ENCODE assay signal across 19 cellular contexts in genomic region chr5:33237471-33237870, GRCh38.
A peak's percentile ranks its signal among the peaks of the same experiment; 100 is the strongest.
DNase-seq lines count a peak whose midpoint lies in the region; ATAC-seq and TF ChIP-seq lines count a peak whose summit lies in the region.
"Had no signal": no experiment of that assay in that cellular context is flagged by ENCODE, and none has a peak within 500 bp of the region (broad histone marks: within the 10 kb centered on the region; RNA-seq: fewer than 3 reads in every experiment).

No MANE protein-coding gene starts in this region.

- H2BK12ac ChIP-seq in mesenchymal stem cell (ENCODE audit: low read length in 2 of 2): no peak overlapping the region

- peak overlapping the region; percentile 32 for H3K27ac Mint-ChIP-seq in activated naive CD8-positive, alpha-beta T cell treated with anti-CD3 and anti-CD28 coated beads, Interleukin-2, amount 10 ng/mL, durations not matched to agents 7 days and 5 days
- no peak overlapping the region for H3K27ac Mint-ChIP-seq in activated naive CD8-positive, alpha-beta T cell treated with anti-CD3 and anti-CD28 coated beads for 36 hours
- peak overlapping the region; percentile 26 for H3K27ac Mint-ChIP-seq in endothelial cell (ENCODE audit: unreplicated experiment)
- no peak overlapping the region for H3K27ac Mint-ChIP-seq in activated T-helper 2 cell treated with anti-CD3 and anti-CD28 coated beads, Interferon-gamma antibody, Interleukin-2, Interleukin-4, amounts not matched to agents 10 μg/mL and 5 μg/mL and 100 μg/mL, durations not matched to agents 14 hours and 24 hours and 36 hours

- H3K4me3 ChIP-seq in mesenchymal stem cell (ENCODE audit: insufficient read depth in 1 of 2, low read depth in 1 of 2, low read length in 2 of 2): no peak overlapping the region
- H3K4me3 ChIP-seq: BLaER1 treated with 17β-estradiol and CSF1 and Interleukin-3, amounts not matched to agents 10 nM and 100 nM; SK-N-MC had no signal

- H3K9me3 ChIP-seq in mesenchymal stem cell (ENCODE audit: control insufficient read depth, low read length): no peaks in the 10 kb centered on the region

- H2BK15ac ChIP-seq in mesenchymal stem cell (ENCODE audit: low read depth, poor library complexity, severe bottlenecking): no peak overlapping the region

- no peak overlapping the region for H3K4me2 ChIP-seq in mesenchymal stem cell (ENCODE audit: low read length, poor library complexity, severe bottlenecking)

- no peaks in the 10 kb centered on the region for H3K36me3 Mint-ChIP-seq in activated naive CD8-positive, alpha-beta T cell treated with anti-CD3 and anti-CD28 coated beads, Interleukin-2, amount 10 ng/mL, durations not matched to agents 7 days and 5 days
- no peaks in the 10 kb centered on the region for H3K36me3 Mint-ChIP-seq in activated naive CD8-positive, alpha-beta T cell treated with anti-CD3 and anti-CD28 coated beads for 36 hours
- peaks cover 21% of the 10 kb centered on the region for H3K36me3 Mint-ChIP-seq in endothelial cell (ENCODE audit: low read depth, unreplicated experiment)
- H3K36me3 Mint-ChIP-seq in activated T-helper 2 cell treated with anti-CD3 and anti-CD28 coated beads, Interferon-gamma antibody, Interleukin-2, Interleukin-4, amounts not matched to agents 10 μg/mL and 5 μg/mL and 100 μg/mL, durations not matched to agents 14 hours and 24 hours and 36 hours (ENCODE audit: low read depth): no peaks in the 10 kb centered on the region

- peaks cover 28% of the 10 kb centered on the region for H3K4me1 Mint-ChIP-seq in activated naive CD8-positive, alpha-beta T cell treated with anti-CD3 and anti-CD28 coated beads, Interleukin-2, amount 10 ng/mL, durations not matched to agents 7 days and 5 days
- H3K4me1 Mint-ChIP-seq in activated naive CD8-positive, alpha-beta T cell treated with anti-CD3 and anti-CD28 coated beads for 36 hours: peaks cover 11% of the 10 kb centered on the region
- peaks cover 56% of the 10 kb centered on the region for H3K4me1 Mint-ChIP-seq in endothelial cell (ENCODE audit: unreplicated experiment)
- peaks cover 29% of the 10 kb centered on the region for H3K4me1 Mint-ChIP-seq in activated T-helper 2 cell treated with anti-CD3 and anti-CD28 coated beads, Interferon-gamma antibody, Interleukin-2, Interleukin-4, amounts not matched to agents 10 μg/mL and 5 μg/mL and 100 μg/mL, durations not matched to agents 14 hours and 24 hours and 36 hours (ENCODE audit: low read depth)

- H2BK5ac ChIP-seq in mesenchymal stem cell (ENCODE audit: low read depth, low read length, poor library complexity, severe bottlenecking): no peak overlapping the region

- ATAC-seq in activated naive CD8-positive, alpha-beta T cell treated with anti-CD3 and anti-CD28 coated beads, Interleukin-2, amount 10 ng/mL, durations not matched to agents 7 days and 5 days (ENCODE audit: low read depth): no peak
- no peak for ATAC-seq in sciatic nerve

- intact Hi-C loops in activated T-helper 2 cell treated with anti-CD3 and anti-CD28 coated beads, Interferon-gamma antibody, Interleukin-2, Interleukin-4, amounts not matched to agents 10 μg/mL and 5 μg/mL and 100 μg/mL, durations not matched to agents 14 hours and 24 hours and 36 hours (cut with micrococcal nuclease): no loop called here
- intact Hi-C loops in sciatic nerve (cut with DNase I): no loop called here

- no peak for DNase-seq in activated naive CD8-positive, alpha-beta T cell treated with anti-CD3 and anti-CD28 coated beads, Interleukin-2, amount 10 ng/mL, durations not matched to agents 7 days and 5 days
- DNase-seq in activated naive CD8-positive, alpha-beta T cell treated with anti-CD3 and anti-CD28 coated beads for 36 hours: no peak
- DNase-seq in OCI-M1 (lab: John Stamatoyannopoulos, UW) (peak; percentile 45), endothelial cell (ENCODE audit: low spot score) (no peak), sciatic nerve (ENCODE audit: low spot score) (no peak), mesenchymal stem cell (no peak)
- DNase-seq in activated T-helper 2 cell treated with anti-CD3 and anti-CD28 coated beads, Interferon-gamma antibody, Interleukin-2, Interleukin-4, amounts not matched to agents 10 μg/mL and 5 μg/mL and 100 μg/mL, durations not matched to agents 14 hours and 24 hours and 36 hours (ENCODE audit: low spot score): no peak
- no peak for DNase-seq in stimulated activated CD4-positive, alpha-beta T cell treated with anti-CD3 and anti-CD28 coated beads, Interleukin-12 subunit alpha, Interleukin-12 subunit beta, amount 100 ng/mL, for 4 hours
- DNase-seq: DMS 273 treated with DMSO at 0.1 percent for 48 hours, GF-D8, GOT3, KG1, NCI-H1092, NCI-H146, NCI-H2081, NCI-H774, Right ventricle myocardium superior had no signal

- H3K27me3 ChIP-seq in mesenchymal stem cell (ENCODE audit: control insufficient read depth in 1 of 2, insufficient read depth in 1 of 2, low read length in 2 of 2): no peaks in the 10 kb centered on the region
- H3K27me3 ChIP-seq: BLaER1 treated with 17β-estradiol and CSF1 and Interleukin-3, amounts not matched to agents 10 nM and 100 nM had no signal

- H4K91ac ChIP-seq in mesenchymal stem cell (ENCODE audit: low read length): no peak overlapping the region

- H2AK5ac ChIP-seq in mesenchymal stem cell (ENCODE audit: low read length, severe bottlenecking): no peak overlapping the region

- H3K4me3 Mint-ChIP-seq in activated naive CD8-positive, alpha-beta T cell treated with anti-CD3 and anti-CD28 coated beads, Interleukin-2, amount 10 ng/mL, durations not matched to agents 7 days and 5 days: no peak overlapping the region
- H3K4me3 Mint-ChIP-seq in activated naive CD8-positive, alpha-beta T cell treated with anti-CD3 and anti-CD28 coated beads for 36 hours: no peak overlapping the region
- no peak overlapping the region for H3K4me3 Mint-ChIP-seq in endothelial cell (ENCODE audit: unreplicated experiment)
- H3K4me3 Mint-ChIP-seq in activated T-helper 2 cell treated with anti-CD3 and anti-CD28 coated beads, Interferon-gamma antibody, Interleukin-2, Interleukin-4, amounts not matched to agents 10 μg/mL and 5 μg/mL and 100 μg/mL, durations not matched to agents 14 hours and 24 hours and 36 hours (ENCODE audit: low read depth): no peak overlapping the region

- no peak overlapping the region for H3K23ac ChIP-seq in mesenchymal stem cell (ENCODE audit: low read length in 2 of 2)

- H2AFZ ChIP-seq in mesenchymal stem cell (ENCODE audit: low read depth, low read length): no peak overlapping the region

- H3K18ac ChIP-seq in mesenchymal stem cell (ENCODE audit: low read depth in 1 of 2, low read length in 2 of 2): no peak overlapping the region

- POLR2A ChIA-PET in activated naive CD8-positive, alpha-beta T cell treated with anti-CD3 and anti-CD28 coated beads, Interleukin-2, amount 10 ng/mL, durations not matched to agents 7 days and 5 days (lab: Charles Lee): no interaction called here

- H2BK120ac ChIP-seq in mesenchymal stem cell (ENCODE audit: low read depth, low read length): no peak overlapping the region

- no peaks in the 10 kb centered on the region for H3K79me1 ChIP-seq in mesenchymal stem cell (replicated peaks; ENCODE audit: low read length, poor library complexity, severe bottlenecking)

- no peaks in the 10 kb centered on the region for H3K4me1 ChIP-seq in mesenchymal stem cell (ENCODE audit: control insufficient read depth, insufficient read depth, low read depth, low read length)

- no peak overlapping the region for H3K4ac ChIP-seq in mesenchymal stem cell (ENCODE audit: low read depth in 1 of 2, low read length in 2 of 2)

- H4K8ac ChIP-seq in mesenchymal stem cell (ENCODE audit: low read length): no peak overlapping the region

- TF ChIP-seq CTCF in endothelial cell (IDR thresholded peaks at IDR 0.05; ENCODE audit: unreplicated experiment): no peak

- no peak overlapping the region for H3K9ac ChIP-seq in mesenchymal stem cell (ENCODE audit: low read length)
- H3K9ac ChIP-seq: BLaER1 treated with 17β-estradiol and CSF1 and Interleukin-3, amounts not matched to agents 10 nM and 100 nM had no signal

- no peak overlapping the region for H3K27ac ChIP-seq in mesenchymal stem cell (ENCODE audit: low read length, poor library complexity, severe bottlenecking)
- H3K27ac ChIP-seq: SK-N-MC had no signal

- H3K27me3 Mint-ChIP-seq in activated naive CD8-positive, alpha-beta T cell treated with anti-CD3 and anti-CD28 coated beads, Interleukin-2, amount 10 ng/mL, durations not matched to agents 7 days and 5 days: no peaks in the 10 kb centered on the region
- no peaks in the 10 kb centered on the region for H3K27me3 Mint-ChIP-seq in activated naive CD8-positive, alpha-beta T cell treated with anti-CD3 and anti-CD28 coated beads for 36 hours
- peaks cover 3% of the 10 kb centered on the region for H3K27me3 Mint-ChIP-seq in endothelial cell (ENCODE audit: unreplicated experiment)
- no peaks in the 10 kb centered on the region for H3K27me3 Mint-ChIP-seq in activated T-helper 2 cell treated with anti-CD3 and anti-CD28 coated beads, Interferon-gamma antibody, Interleukin-2, Interleukin-4, amounts not matched to agents 10 μg/mL and 5 μg/mL and 100 μg/mL, durations not matched to agents 14 hours and 24 hours and 36 hours (ENCODE audit: low read depth)

- no peaks in the 10 kb centered on the region for H3K36me3 ChIP-seq in mesenchymal stem cell (ENCODE audit: control insufficient read depth in 1 of 2, insufficient read depth in 2 of 2, low read depth in 1 of 2, low read length in 2 of 2)
- H3K36me3 ChIP-seq: BLaER1 treated with 17β-estradiol and CSF1 and Interleukin-3, amounts not matched to agents 10 nM and 100 nM had no signal

- no peak overlapping the region for H3K14ac ChIP-seq in mesenchymal stem cell (ENCODE audit: low read length in 2 of 2)

- H3K9me3 Mint-ChIP-seq in activated naive CD8-positive, alpha-beta T cell treated with anti-CD3 and anti-CD28 coated beads, Interleukin-2, amount 10 ng/mL, durations not matched to agents 7 days and 5 days: no peaks in the 10 kb centered on the region
- H3K9me3 Mint-ChIP-seq in activated naive CD8-positive, alpha-beta T cell treated with anti-CD3 and anti-CD28 coated beads for 36 hours: no peaks in the 10 kb centered on the region
- H3K9me3 Mint-ChIP-seq in endothelial cell (ENCODE audit: unreplicated experiment): no peaks in the 10 kb centered on the region
- H3K9me3 Mint-ChIP-seq in activated T-helper 2 cell treated with anti-CD3 and anti-CD28 coated beads, Interferon-gamma antibody, Interleukin-2, Interleukin-4, amounts not matched to agents 10 μg/mL and 5 μg/mL and 100 μg/mL, durations not matched to agents 14 hours and 24 hours and 36 hours: no peaks in the 10 kb centered on the region

Comparison
In these comparisons a context has a peak if more than half of its experiments do, and no peak if none do; other contexts are left out.
1. H3K27ac Mint-ChIP-seq: peak in activated naive CD8-positive, alpha-beta T cell treated with anti-CD3 and anti-CD28 coated beads, Interleukin-2, amount 10 ng/mL, durations not matched to agents 7 days and 5 days (single experiment) and endothelial cell (single experiment); none in activated naive CD8-positive, alpha-beta T cell treated with anti-CD3 and anti-CD28 coated beads for 36 hours (single experiment) and activated T-helper 2 cell treated with anti-CD3 and anti-CD28 coated beads, Interferon-gamma antibody, Interleukin-2, Interleukin-4, amounts not matched to agents 10 μg/mL and 5 μg/mL and 100 μg/mL, durations not matched to agents 14 hours and 24 hours and 36 hours (single experiment).